ENCODE assay signal across 8 cellular contexts in genomic region chr2:119234021-119235019, GRCh38. TPM values are rescaled to one million over a fixed set of nuclear protein-coding genes. Genes with fewer than 3 reads are reported as not detected.
A peak's percentile ranks its signal among the peaks of the same experiment; 100 is the strongest.
DNase-seq lines count a peak whose midpoint lies in the region; ATAC-seq and TF ChIP-seq lines count a peak whose summit lies in the region.

No MANE protein-coding gene starts in this region.

- H3K79me2 ChIP-seq in osteoblast (ENCODE audit: insufficient read depth, low read length): peaks cover 31% of the 10 kb centered on the region

- no peak overlapping the region for H3K4me2 ChIP-seq in osteoblast (ENCODE audit: insufficient read depth, low read length)

- peaks cover 41% of the 10 kb centered on the region for H3K4me1 ChIP-seq in osteoblast (ENCODE audit: insufficient read depth, low read length)

- no peaks in the 10 kb centered on the region for H3K36me3 ChIP-seq in osteoblast (ENCODE audit: insufficient read depth, low read length)

- peaks cover 5% of the 10 kb centered on the region for H4K20me1 ChIP-seq in osteoblast (ENCODE audit: insufficient read depth, low read length)

- H3K27me3 ChIP-seq in osteoblast (ENCODE audit: insufficient read depth, low read length): no peaks in the 10 kb centered on the region

- no peak overlapping the region for H2AFZ ChIP-seq in osteoblast (ENCODE audit: low read length)

- peak; percentile 49 for TF ChIP-seq CTCF in osteoblast (IDR thresholded peaks at IDR 0.05; ENCODE audit: extremely low read depth, low read depth, low read length)

- DNase-seq in NCI-H1436 (lab: John Stamatoyannopoulos, UW) (peak; percentile 39), NCI-H1436 treated with DMSO at 0.1 percent for 48 hours (lab: John Stamatoyannopoulos, UW) (no peak), NCI-H1092 (lab: John Stamatoyannopoulos, UW) (peak; percentile 13), cerebellar cortex (ENCODE audit: low spot score) (peak; percentile 66), osteoblast (ENCODE audit: insufficient read length, low spot score, missing footprints) (peak; percentile 62)
- no peak for DNase-seq in activated CD8-positive, alpha-beta memory T cell treated with anti-CD3 and anti-CD28 coated beads, Interleukin-2, amount 50 U/mL, for 4 hours

- H3K27ac ChIP-seq in osteoblast (ENCODE audit: low read depth, low read length): no peak overlapping the region

- ATAC-seq in HG02588 (IDR thresholded peaks at IDR 0.05; ENCODE audit: unreplicated experiment) (no peak), HG03175 (IDR thresholded peaks at IDR 0.05; ENCODE audit: unreplicated experiment) (no peak)

- H3K4me3 ChIP-seq in osteoblast (ENCODE audit: insufficient read depth, low read length): no peak overlapping the region

- H3K9me3 ChIP-seq in osteoblast (ENCODE audit: low read depth, low read length): no peaks in the 10 kb centered on the region

RNA-seq across cellular contexts. Expression of gene STEAP3, which starts 10.7 kb away (rescaled TPM):
- total RNA-seq in osteoblast: 27.4 and 40.9 TPM in 2 replicates

Comparison
In these comparisons a context has a peak if more than half of its experiments do, and no peak if none do; other contexts are left out.
1. DNase-seq: peak in NCI-H1436 (single experiment), NCI-H1092 (single experiment), cerebellar cortex (single experiment) and osteoblast (single experiment); none in NCI-H1436 treated with DMSO at 0.1 percent for 48 hours (single experiment) and activated CD8-positive, alpha-beta memory T cell treated with anti-CD3 and anti-CD28 coated beads, Interleukin-2, amount 50 U/mL, for 4 hours (single experiment).